In the genomic region with DNA sequence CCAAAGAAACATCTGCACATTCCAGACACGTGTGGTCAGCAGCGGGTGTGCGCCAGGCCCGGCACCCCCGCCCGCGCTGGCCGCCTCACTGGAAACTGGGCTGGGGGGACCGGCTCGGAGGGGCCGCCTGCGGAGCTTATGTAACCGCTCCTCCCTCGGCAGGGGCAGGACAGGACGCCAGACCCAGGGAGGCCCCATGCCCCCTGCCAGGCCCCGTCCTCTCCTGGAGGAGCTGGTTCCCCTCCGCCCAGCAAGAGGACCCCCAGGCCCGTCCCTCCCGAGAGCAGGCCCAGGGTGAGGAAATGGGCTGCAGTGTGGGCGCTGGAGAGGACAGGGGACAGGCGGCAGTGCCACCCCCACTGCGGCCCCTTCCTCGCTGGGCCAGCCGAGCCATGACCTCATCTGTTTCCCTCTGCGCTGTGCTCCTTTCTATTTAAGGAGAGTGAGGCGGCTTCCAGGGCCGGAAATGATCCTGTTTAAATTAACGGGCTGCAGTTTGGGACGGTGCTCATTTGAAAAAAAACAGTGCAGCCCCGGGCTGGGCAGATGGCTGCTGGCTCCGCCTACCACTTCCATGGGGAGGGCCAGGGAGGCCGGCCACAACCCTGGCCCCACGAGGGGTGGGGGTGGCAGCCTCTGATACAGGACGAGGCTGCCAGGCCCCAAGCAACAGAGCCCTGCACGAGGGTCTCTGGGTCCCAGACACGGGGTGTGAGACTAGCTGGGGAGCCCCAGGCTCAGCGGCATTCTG, we compare ENCODE assay signal across 7 cellular contexts. TPM values are rescaled to one million over a fixed set of nuclear protein-coding genes. Genes with fewer than 3 reads are reported as not detected.
DNase-seq lines count a peak whose midpoint lies in the region; ATAC-seq and TF ChIP-seq lines count a peak whose summit lies in the region.
"Not testable (repeated sequence)": the region's sequence is repeated elsewhere in the genome, so short reads cannot be mapped to it uniquely, and the experiment has no call there.

No MANE protein-coding gene starts in this region.

- H3K4me3 Mint-ChIP-seq in mesothelial cell of epicardium = peak overlapping the region; percentile 52

- DNase-seq in ELF-1 (ENCODE audit: low read depth, low spot score) (peak; percentile 88), NCI-H1694 (lab: John Stamatoyannopoulos, UW) (peak; percentile 28), WERI-Rb-1 (peak; percentile 78), dorsolateral prefrontal cortex (peak in 6 of 10 donors; percentile 40 to 80 (median 60)), heart left ventricle (peak; percentile 82 to 88 (median 86)), sciatic nerve (ENCODE audit: low spot score) (peak; percentile 80)
- not testable (repeated sequence) for DNase-seq in mesothelial cell of epicardium (ENCODE audit: low spot score in 2 of 2, unreplicated experiment in 2 of 2)

- peak in 1 of 2 donors; percentile 66 for TF ChIP-seq POLR2A in heart left ventricle (IDR thresholded peaks at IDR 0.05)

- WGBS in heart left ventricle, 4 donors = 1 to 6% (median 2%) methylated on average over 19 to 37 of the region's 37 CpGs

- H3K36me3 ChIP-seq in WERI-Rb-1, heart left ventricle: not testable (repeated sequence)

- H3K9me3 ChIP-seq in WERI-Rb-1 (ENCODE audit: severe bottlenecking); heart left ventricle: not testable (repeated sequence)

- not testable (repeated sequence) for H3K36me3 Mint-ChIP-seq in mesothelial cell of epicardium

- peak overlapping the region; percentile 37 for H3K4me3 ChIP-seq in WERI-Rb-1 (ENCODE audit: low read depth, low read length)
- peak overlapping the region in 56 of 59 donors; percentile 21 to 61 (median 43) for H3K4me3 ChIP-seq in dorsolateral prefrontal cortex
- H3K4me3 ChIP-seq in heart left ventricle = peak overlapping the region; percentile 18 to 59 (median 46)

- H3K27me3 ChIP-seq in WERI-Rb-1 (ENCODE audit: insufficient read depth, low read depth, severe bottlenecking); dorsolateral prefrontal cortex; heart left ventricle: not testable (repeated sequence)

- H3K27ac Mint-ChIP-seq in mesothelial cell of epicardium = peak overlapping the region; percentile 92

- H3K27me3 Mint-ChIP-seq in mesothelial cell of epicardium (ENCODE audit: low read depth) = not testable (repeated sequence)

- ATAC-seq in heart left ventricle (peak; percentile 40 to 76 (median 61)), sciatic nerve (peak; percentile 65)

- intact Hi-C loops in dorsolateral prefrontal cortex (cut with DNase I); heart left ventricle (cut with DNase I); sciatic nerve (cut with DNase I): not testable (repeated sequence)

- peaks cover 27% of the 10 kb centered on the region for H3K4me1 Mint-ChIP-seq in mesothelial cell of epicardium

- H3K4me1 ChIP-seq in heart left ventricle = peaks cover 12 to 84% (median 66%) of the 10 kb centered on the region in 12 donors

- H3K27ac ChIP-seq in WERI-Rb-1 (peak overlapping the region; percentile 89), dorsolateral prefrontal cortex (peak overlapping the region; percentile 59 to 98 (median 95)), heart left ventricle (peak overlapping the region; percentile 90 to 100 (median 98))

- not testable (repeated sequence) for H3K9me3 Mint-ChIP-seq in mesothelial cell of epicardium

- TF ChIP-seq CTCF in WERI-Rb-1 (IDR thresholded peaks at IDR 0.05; ENCODE audit: low read depth, low read length); dorsolateral prefrontal cortex (IDR thresholded peaks at IDR 0.05 in 54 of 56, conservative IDR thresholded peaks at IDR 0.05 in 2 of 56; ENCODE audit: low read depth in 1 of 56, partially characterized antibody in 56 of 56); heart left ventricle (IDR thresholded peaks at IDR 0.05); mesothelial cell of epicardium (IDR thresholded peaks at IDR 0.05; ENCODE audit: unreplicated experiment): not testable (repeated sequence)

RNA-seq across cellular contexts. Expression of a gene that starts 10.8 kb away (rescaled TPM):
- total RNA-seq in dorsolateral prefrontal cortex (100 to 1,000 TPM; 194 to 567 (median 327) TPM), heart left ventricle (100 to 1,000 TPM in 6 of 9 donors, 10 to 100 TPM in 3; 64.9 to 441 (median 110) TPM), mesothelial cell of epicardium (173 to 183 TPM (median 175 TPM) in 3 replicates), sciatic nerve (159 TPM)
- polyA plus RNA-seq in heart left ventricle = 100 to 1,000 TPM in 1 of 2 donors, 10 to 100 TPM in 1; 90.6 to 105 TPM

RNA-seq across cellular contexts. Expression of a gene that starts 23.6 kb away (rescaled TPM):
- total RNA-seq in dorsolateral prefrontal cortex = 10 to 100 TPM; 19.4 to 82.0 (median 54.8) TPM
- total RNA-seq in heart left ventricle = 1 to 10 TPM in 4 of 9 donors, under 1 TPM in 5; 0.36 to 5.0 (median 0.75) TPM
- polyA plus RNA-seq in heart left ventricle = 1 to 10 TPM in 1 of 2 donors, under 1 TPM in 1; 0.28 to 3.3 TPM
- total RNA-seq in mesothelial cell of epicardium = 1.1 to 1.5 TPM (median 1.3 TPM) in 3 replicates
- 0.40 TPM for total RNA-seq in sciatic nerve

RNA-seq across cellular contexts. Expression of a gene that starts 30.7 kb away (rescaled TPM):
- total RNA-seq in dorsolateral prefrontal cortex (10 to 100 TPM; 26.2 to 67.2 (median 41.0) TPM), heart left ventricle (10 to 100 TPM; 20.2 to 40.2 (median 27.0) TPM), mesothelial cell of epicardium (63.1 to 68.5 TPM (median 66.1 TPM) in 3 replicates), sciatic nerve (44.8 TPM)
- polyA plus RNA-seq in heart left ventricle = 10 to 100 TPM; 12.2 to 39.5 TPM
